ENCODE assay signal across 10 cellular contexts in genomic region chr7:70042533-70042932, GRCh38.
DNase-seq lines count a peak whose midpoint lies in the region; ATAC-seq, FAIRE-seq and TF ChIP-seq lines count a peak whose summit lies in the region.
"Had no signal": no experiment of that assay in that cellular context is flagged by ENCODE, and none has a peak within 500 bp of the region (broad histone marks: within the 10 kb centered on the region; RNA-seq: fewer than 3 reads in every experiment).

No MANE protein-coding gene starts in this region.

- H3K4me1 ChIP-seq in right lobe of liver, result no peaks in the 10 kb centered on the region

- DNase-seq in ACHN, result peak; percentile 4
- peak; percentile 77 for DNase-seq in LHCN-M2 (ENCODE audit: low read depth)
- peak; percentile 12 for DNase-seq in bronchial epithelial cell (ENCODE audit: low read depth)
- no peak for DNase-seq in right lobe of liver
- DNase-seq in activated T-cell treated with anti-CD3 and anti-CD28 coated beads for 4 hours, result no peak
- no peak for DNase-seq in GM12892 (ENCODE audit: insufficient read length)
- no peak for DNase-seq in GM20000 (ENCODE audit: low spot score)
- DNase-seq: KBM-7, T-helper 2 cell had no signal

- H3K27me3 ChIP-seq in bronchial epithelial cell (ENCODE audit: control insufficient read depth, insufficient read depth, low read length) (no peaks in the 10 kb centered on the region), right lobe of liver (no peaks in the 10 kb centered on the region)

- no peaks in the 10 kb centered on the region for H3K9me3 ChIP-seq in right lobe of liver

- intact Hi-C loops in right lobe of liver (cut with DNase I), result no loop called here

- ATAC-seq in right lobe of liver (peak; percentile 56 to 89 (median 71)), GM21529 (IDR thresholded peaks at IDR 0.05; ENCODE audit: unreplicated experiment) (no peak)

- WGBS in right lobe of liver (ENCODE audit: insufficient coverage, low coverage, low lambda C conversion rate, missing lambda C conversion rate), result 16% methylated on average over 3 of the region's 3 CpGs

- FAIRE-seq in bronchial epithelial cell (lab: Jason Lieb, UNC) (no peak), GM12892 (lab: Jason Lieb, UNC) (no peak)

- H3K4me3 ChIP-seq in bronchial epithelial cell (ENCODE audit: low read depth, low read length) (no peak overlapping the region), right lobe of liver (no peak overlapping the region)

- H3K27ac ChIP-seq in right lobe of liver, result no peak overlapping the region

- H3K36me3 ChIP-seq in bronchial epithelial cell (ENCODE audit: control insufficient read depth, insufficient read depth, low read length) (no peaks in the 10 kb centered on the region), right lobe of liver (no peaks in the 10 kb centered on the region)

- no peak for TF ChIP-seq CTCF in bronchial epithelial cell (IDR thresholded peaks at IDR 0.05; ENCODE audit: insufficient read depth, low read length, severe bottlenecking)
- peak; percentile 35 to 49 (median 42) for TF ChIP-seq CTCF in right lobe of liver (IDR thresholded peaks at IDR 0.05)
- TF ChIP-seq CTCF in GM20000 (IDR thresholded peaks at IDR 0.05; ENCODE audit: extremely low read depth, missing control alignments), result no peak

- TF ChIP-seq POLR2A in right lobe of liver (IDR thresholded peaks at IDR 0.05), result no peak
- TF ChIP-seq POLR2A in GM12892 (IDR thresholded peaks at IDR 0.05; ENCODE audit: low read depth, low read length), result no peak

- in situ Hi-C loops in ACHN (cut with HindIII; ENCODE audit: low pct_ligation_motif_present, low pct_unique_long_range_greater_than_20kb, low sequenced_read_pairs), result no loop called here

Comparison
In these comparisons a context has a peak if more than half of its experiments do, and no peak if none do; other contexts are left out.
1. DNase-seq: peak in ACHN (single experiment), LHCN-M2 (single experiment) and bronchial epithelial cell (single experiment); none in right lobe of liver (0 of 3), activated T-cell treated with anti-CD3 and anti-CD28 coated beads for 4 hours (single experiment), GM12892 (single experiment) and GM20000 (single experiment).
2. CTCF ChIP-seq: peak in right lobe of liver (4 of 4); none in bronchial epithelial cell (single experiment) and GM20000 (single experiment).